In the genomic region with DNA sequence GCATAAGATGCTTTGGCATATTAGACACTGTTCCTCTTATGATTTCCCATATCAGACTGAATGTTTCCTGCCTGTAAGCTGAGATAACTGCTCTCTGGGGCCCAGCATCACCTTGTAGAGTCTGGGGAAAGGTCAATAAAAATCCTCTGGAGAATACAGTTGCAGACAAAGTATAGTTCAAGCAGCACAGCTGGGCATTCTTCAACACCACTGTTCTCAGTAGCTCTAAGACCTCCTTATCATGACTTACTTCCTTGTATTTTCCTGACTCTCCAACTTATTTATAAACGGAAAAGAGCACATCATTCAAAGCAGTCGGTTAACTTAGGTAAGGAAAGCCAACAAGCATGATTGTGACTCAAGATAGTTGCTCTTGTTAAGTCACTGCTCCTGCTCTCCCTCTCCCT, we compare ENCODE assay signal across 1 cellular context.
A peak's percentile ranks its signal among the peaks of the same experiment; 100 is the strongest.
TF ChIP-seq lines count a peak whose summit lies in the region.

No MANE protein-coding gene starts in this region.

TF ChIP-seq in K562, 482 proteins besides CTCF, POLR2A, EP300 and RAD21 (continued from another document):
- TF ChIP-seq, protein P1, sequence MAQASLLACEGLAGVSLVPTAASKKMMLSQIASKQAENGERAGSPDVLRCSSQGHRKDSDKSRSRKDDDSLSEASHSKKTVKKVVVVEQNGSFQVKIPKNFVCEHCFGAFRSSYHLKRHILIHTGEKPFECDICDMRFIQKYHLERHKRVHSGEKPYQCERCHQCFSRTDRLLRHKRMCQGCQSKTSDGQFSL (CRISPR knock-in tag; IDR thresholded peaks at IDR 0.05): no peak
- TF ChIP-seq, protein P1 (tag; IDR thresholded peaks at IDR 0.05): no peak
- TF ChIP-seq CREBBP (IDR thresholded peaks at IDR 0.05; ENCODE audit: low read depth, low read length): no peak
- no peak for TF ChIP-seq RFX5 (IDR thresholded peaks at IDR 0.05; ENCODE audit: low read depth, low read length)
- TF ChIP-seq DMBX1 (CRISPR knock-in tag; IDR thresholded peaks at IDR 0.05; ENCODE audit: borderline replicate concordance): no peak
- TF ChIP-seq, protein P2, sequence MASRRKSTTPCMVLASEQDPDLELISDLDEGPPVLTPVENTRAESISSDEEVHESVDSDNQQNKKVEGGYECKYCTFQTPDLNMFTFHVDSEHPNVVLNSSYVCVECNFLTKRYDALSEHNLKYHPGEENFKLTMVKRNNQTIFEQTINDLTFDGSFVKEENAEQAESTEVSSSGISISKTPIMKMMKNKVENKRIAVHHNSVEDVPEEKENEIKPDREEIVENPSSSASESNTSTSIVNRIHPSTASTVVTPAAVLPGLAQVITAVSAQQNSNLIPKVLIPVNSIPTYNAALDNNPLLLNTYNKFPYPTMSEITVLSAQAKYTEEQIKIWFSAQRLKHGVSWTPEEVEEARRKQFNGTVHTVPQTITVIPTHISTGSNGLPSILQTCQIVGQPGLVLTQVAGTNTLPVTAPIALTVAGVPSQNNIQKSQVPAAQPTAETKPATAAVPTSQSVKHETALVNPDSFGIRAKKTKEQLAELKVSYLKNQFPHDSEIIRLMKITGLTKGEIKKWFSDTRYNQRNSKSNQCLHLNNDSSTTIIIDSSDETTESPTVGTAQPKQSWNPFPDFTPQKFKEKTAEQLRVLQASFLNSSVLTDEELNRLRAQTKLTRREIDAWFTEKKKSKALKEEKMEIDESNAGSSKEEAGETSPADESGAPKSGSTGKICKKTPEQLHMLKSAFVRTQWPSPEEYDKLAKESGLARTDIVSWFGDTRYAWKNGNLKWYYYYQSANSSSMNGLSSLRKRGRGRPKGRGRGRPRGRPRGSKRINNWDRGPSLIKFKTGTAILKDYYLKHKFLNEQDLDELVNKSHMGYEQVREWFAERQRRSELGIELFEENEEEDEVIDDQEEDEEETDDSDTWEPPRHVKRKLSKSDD (conservative IDR thresholded peaks at IDR 0.05; ENCODE audit: low read length): no peak
- TF ChIP-seq ZNF12 (CRISPR knock-in tag; IDR thresholded peaks at IDR 0.05): no peak
- no peak for TF ChIP-seq NR3C1 (CRISPR knock-in tag; IDR thresholded peaks at IDR 0.05)
- TF ChIP-seq TAL1 (IDR thresholded peaks at IDR 0.05): peak; percentile 37
- TF ChIP-seq, protein P3, sequence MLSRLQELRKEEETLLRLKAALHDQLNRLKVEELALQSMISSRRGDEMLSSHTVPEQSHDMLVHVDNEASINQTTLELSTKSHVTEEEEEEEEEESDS (CRISPR knock-in tag; IDR thresholded peaks at IDR 0.05): no peak
- peak; percentile 64 for TF ChIP-seq TCF3 (CRISPR knock-in tag; IDR thresholded peaks at IDR 0.05)
